ENCODE assay signal across 1 cellular context in genomic region chr17:51165680-51166197, GRCh38.
TF ChIP-seq lines count a peak whose summit lies in the region.

No MANE protein-coding gene starts in this region.

TF ChIP-seq in K562, 482 proteins besides CTCF, POLR2A, EP300 and RAD21 (continued from another document and continues in another):
- peak; percentile 73 for TF ChIP-seq ZBTB40 (IDR thresholded peaks at IDR 0.05)
- TF ChIP-seq ZBTB40 (CRISPR knock-in tag; IDR thresholded peaks at IDR 0.05), result no peak
- TF ChIP-seq ZNF740 (CRISPR knock-in tag; IDR thresholded peaks at IDR 0.05), result no peak; the same call in 1 of the 2 replicates
- no peak for TF ChIP-seq ZNF740 (tag; IDR thresholded peaks at IDR 0.05)
- TF ChIP-seq SP2 (IDR thresholded peaks at IDR 0.05; ENCODE audit: extremely low read depth, low read depth, low read length, poor library complexity, severe bottlenecking), result no peak
- no peak for TF ChIP-seq BHLHE40 (IDR thresholded peaks at IDR 0.05; ENCODE audit: low read length)
- TF ChIP-seq MAX (CRISPR knock-in tag; IDR thresholded peaks at IDR 0.05), result no peak
- TF ChIP-seq NR3C1 (CRISPR knock-in tag; IDR thresholded peaks at IDR 0.05), result no peak
- no peak for TF ChIP-seq MCM5 (IDR thresholded peaks at IDR 0.05; ENCODE audit: low read depth)
- TF ChIP-seq GABPB2 (CRISPR knock-in tag; conservative IDR thresholded peaks at IDR 0.05), result no peak
- TF ChIP-seq HES1 (IDR thresholded peaks at IDR 0.05; ENCODE audit: low read depth), result no peak
- no peak for TF ChIP-seq CREB3 (tag; conservative IDR thresholded peaks at IDR 0.05; ENCODE audit: low read depth)
- no peak for TF ChIP-seq HEY1 (CRISPR knock-in tag; IDR thresholded peaks at IDR 0.05; ENCODE audit: borderline replicate concordance)
- no peak for TF ChIP-seq CHD2 (IDR thresholded peaks at IDR 0.05; ENCODE audit: low read depth, low read length)
- no peak for TF ChIP-seq ZNF699 (CRISPR knock-in tag; IDR thresholded peaks at IDR 0.05; ENCODE audit: insufficient replicate concordance)
- no peak for TF ChIP-seq ZNF3 (CRISPR knock-in tag; IDR thresholded peaks at IDR 0.05)
- TF ChIP-seq BRD9 (IDR thresholded peaks at IDR 0.05; ENCODE audit: low read depth, partially characterized antibody), result peak; percentile 62
- TF ChIP-seq ZBTB43 (CRISPR knock-in tag; IDR thresholded peaks at IDR 0.05), result no peak
- no peak for TF ChIP-seq SREBF1 (IDR thresholded peaks at IDR 0.05; ENCODE audit: borderline replicate concordance, low read depth, low read length)
- no peak for TF ChIP-seq DLX4 (CRISPR knock-in tag; IDR thresholded peaks at IDR 0.05)
- TF ChIP-seq CUX1 (CRISPR knock-in tag; IDR thresholded peaks at IDR 0.05), result no peak
- TF ChIP-seq MBD2 (IDR thresholded peaks at IDR 0.05; ENCODE audit: borderline replicate concordance, low read depth), result no peak
- TF ChIP-seq ARHGAP35 (IDR thresholded peaks at IDR 0.05; ENCODE audit: partially characterized antibody), result no peak
- no peak for TF ChIP-seq ZFP30 (CRISPR knock-in tag; IDR thresholded peaks at IDR 0.05; ENCODE audit: borderline replicate concordance)
- TF ChIP-seq YBX1 (IDR thresholded peaks at IDR 0.05), result no peak
- TF ChIP-seq SNRNP70 (optimal IDR thresholded peaks at IDR 0.05; ENCODE audit: low read depth, low read length), result no peak
- no peak for TF ChIP-seq CBX2 (IDR thresholded peaks at IDR 0.05; ENCODE audit: insufficient read depth, low read length, poor library complexity, severe bottlenecking)
- TF ChIP-seq JUNB (CRISPR knock-in tag; conservative IDR thresholded peaks at IDR 0.05), result no peak
- no peak for TF ChIP-seq CBFB (CRISPR knock-in tag; IDR thresholded peaks at IDR 0.05)
- TF ChIP-seq TCFL5 (CRISPR knock-in tag; conservative IDR thresholded peaks at IDR 0.05), result no peak
- TF ChIP-seq GATAD2B (IDR thresholded peaks at IDR 0.05; ENCODE audit: borderline replicate concordance), result no peak
- no peak for TF ChIP-seq ZNF232 (CRISPR knock-in tag; IDR thresholded peaks at IDR 0.05)
- no peak for TF ChIP-seq TGIF2 (CRISPR knock-in tag; IDR thresholded peaks at IDR 0.05)
- no peak for TF ChIP-seq TFAM (CRISPR knock-in tag; conservative IDR thresholded peaks at IDR 0.05)
- no peak for TF ChIP-seq XRCC3 (IDR thresholded peaks at IDR 0.05)
- TF ChIP-seq KDM1A (IDR thresholded peaks at IDR 0.05), result peak; percentile 51 to 68; a peak in 3 of 4 replicates
- no peak for TF ChIP-seq SPI1 (IDR thresholded peaks at IDR 0.05; ENCODE audit: borderline replicate concordance, low read depth, low read length)
- TF ChIP-seq ARID2 (IDR thresholded peaks at IDR 0.05), result peak; percentile 37; the same call in 1 of the 2 replicates
- peak; percentile 11 for TF ChIP-seq KDM5B (IDR thresholded peaks at IDR 0.05; ENCODE audit: insufficient replicate concordance, low read depth, low read length)
- peak in 2 of 3 experiments; percentile 14 to 21 for TF ChIP-seq YY1 (IDR thresholded peaks at IDR 0.05; ENCODE audit: borderline replicate concordance in 1 of 3, control insufficient read depth in 1 of 3, extremely low read depth in 1 of 3, insufficient read depth in 3 of 3, insufficient read length in 1 of 3, insufficient replicate concordance in 2 of 3, low read depth in 1 of 3, low read length in 2 of 3)
- no peak for TF ChIP-seq KLF13 (tag; IDR thresholded peaks at IDR 0.05; ENCODE audit: borderline replicate concordance, low read depth)
- no peak for TF ChIP-seq RAD51 (IDR thresholded peaks at IDR 0.05; ENCODE audit: borderline replicate concordance, low read depth)
- TF ChIP-seq ZNF655 (CRISPR knock-in tag; IDR thresholded peaks at IDR 0.05), result no peak
- no peak for TF ChIP-seq BRF1 (IDR thresholded peaks at IDR 0.05; ENCODE audit: borderline replicate concordance, extremely low read depth, insufficient read length)
- TF ChIP-seq SUPT5H (IDR thresholded peaks at IDR 0.05), result peak; percentile 87
- no peak for TF ChIP-seq MEF2D (tag; conservative IDR thresholded peaks at IDR 0.05; ENCODE audit: low read depth)
- no peak for TF ChIP-seq SAP30 (IDR thresholded peaks at IDR 0.05; ENCODE audit: borderline replicate concordance, insufficient read depth, low read depth, low read length, poor library complexity, severe bottlenecking)
